8 cellular contexts compared by ENCODE assay signal in genomic region chr12:31659087-31659942, GRCh38. TPM values are rescaled to one million over a fixed set of nuclear protein-coding genes. Genes with fewer than 3 reads are reported as not detected.
DNase-seq lines count a peak whose midpoint lies in the region; ATAC-seq and TF ChIP-seq lines count a peak whose summit lies in the region.

TSS of gene ETFBKMT (plus strand) at chr12:31659688. CDS start at chr12:31661954, 2,266 bp downstream.

- intact Hi-C loops in mucosa of descending colon (cut with DNase I, micrococcal nuclease) = no loop called here

- H3K36me3 ChIP-seq in OCI-LY3 (replicated peaks; ENCODE audit: low read depth, low read length) (no peaks in the 10 kb centered on the region), mucosa of descending colon (ENCODE audit: low read depth) (no peaks in the 10 kb centered on the region)

- peak within 1 kb of the TSS; percentile 71 for H3K27ac ChIP-seq in OCI-LY3 (ENCODE audit: low read length)
- H3K27ac ChIP-seq in epithelial cell of prostate = peak within 1 kb of the TSS; percentile 93

- H3K9me3 ChIP-seq in OCI-LY3 (ENCODE audit: insufficient read depth, low read length) = no peaks in the 10 kb centered on the region
- H3K9me3 ChIP-seq in mucosa of descending colon = no peaks in the 10 kb centered on the region

- no peaks in the 10 kb centered on the region for H3K27me3 ChIP-seq in OCI-LY3 (ENCODE audit: low read depth, low read length)

- no peaks in the 10 kb centered on the region for H3K79me2 ChIP-seq in OCI-LY3 (ENCODE audit: low read length)

- H3K4me1 ChIP-seq in OCI-LY3 (ENCODE audit: low read length) (peaks cover 12% of the 10 kb centered on the region), mucosa of descending colon (ENCODE audit: low read depth) (no peaks in the 10 kb centered on the region)

- H3K4me3 ChIP-seq in OCI-LY3 (ENCODE audit: low read length) (peak within 1 kb of the TSS; percentile 81), mucosa of descending colon (peak within 1 kb of the TSS; percentile 35)

- ATAC-seq in GM21515 (IDR thresholded peaks at IDR 0.05; ENCODE audit: unreplicated experiment) (peak; percentile 99), mucosa of descending colon (peak; percentile 97)

- peak; percentile 79 for DNase-seq in DMS 273 treated with DMSO at 0.1 percent for 48 hours (lab: John Stamatoyannopoulos, UW)
- DNase-seq in HuH-7 (ENCODE audit: low spot score) = peak; percentile 86
- peak; percentile 90 for DNase-seq in activated T-cell treated with anti-CD3 and anti-CD28 coated beads for 48 hours (ENCODE audit: low read depth)
- DNase-seq in epithelial cell of prostate (ENCODE audit: low read depth, low spot score) = peak; percentile 68
- DNase-seq in mucosa of descending colon = peak; percentile 93 to 95 (median 93)
- peak; percentile 85 for DNase-seq in stimulated activated CD8-positive, alpha-beta memory T cell treated with anti-CD3 and anti-CD28 coated beads, Interleukin-4, amount 100 ng/mL, for 24 hours (ENCODE audit: low read depth)

- H3K9ac ChIP-seq in OCI-LY3 (ENCODE audit: low read length) = peak within 1 kb of the TSS; percentile 82

- peak; percentile 33 for TF ChIP-seq CTCF in OCI-LY3 (IDR thresholded peaks at IDR 0.05; ENCODE audit: low read depth, low read length)
- no peak for TF ChIP-seq CTCF in mucosa of descending colon (IDR thresholded peaks at IDR 0.05)

- peak within 1 kb of the TSS; percentile 86 for H2AFZ ChIP-seq in OCI-LY3 (ENCODE audit: low read depth, low read length)

- peak within 1 kb of the TSS; percentile 92 for H3K4me2 ChIP-seq in OCI-LY3 (ENCODE audit: low read length)

- no peaks in the 10 kb centered on the region for H4K20me1 ChIP-seq in OCI-LY3 (ENCODE audit: insufficient read depth, low read length)

RNA-seq across cellular contexts. Expression of gene ETFBKMT, which starts in this region (rescaled TPM):
- total RNA-seq in mucosa of descending colon = 1 to 10 TPM; 5.6 to 7.0 (median 6.1) TPM

Comparison
In these comparisons a context has a peak if more than half of its experiments do, and no peak if none do; other contexts are left out.
1. Peak in every context shown above with its lines: DNase-seq, ATAC-seq, H3K4me3 ChIP-seq and H3K27ac ChIP-seq.